Comparison of ENCODE assay signal across 8 cellular contexts in genomic region chr11:803770-804598, GRCh38. TPM values are rescaled to one million over a fixed set of nuclear protein-coding genes. Genes with fewer than 3 reads are reported as not detected.
A peak's percentile ranks its signal among the peaks of the same experiment; 100 is the strongest.
DNase-seq lines count a peak whose midpoint lies in the region; ATAC-seq, FAIRE-seq and TF ChIP-seq lines count a peak whose summit lies in the region.

No MANE protein-coding gene starts in this region.

- ATAC-seq in Right ventricle myocardium superior (ENCODE audit: poor library complexity) (no peak), WTC11 (no peak), GM19463 (IDR thresholded peaks at IDR 0.05; ENCODE audit: unreplicated experiment) (no peak), GM18517 (IDR thresholded peaks at IDR 0.05; ENCODE audit: unreplicated experiment) (no peak)

- peaks cover 36% of the 10 kb centered on the region for H3K36me3 ChIP-seq in left ventricle myocardium inferior
- H3K36me3 ChIP-seq in kidney epithelial cell (ENCODE audit: control insufficient read depth, insufficient read depth, low read length): no peaks in the 10 kb centered on the region

- H3K27ac Mint-ChIP-seq in WTC11: no peak overlapping the region

- no peaks in the 10 kb centered on the region for H3K9me3 ChIP-seq in left ventricle myocardium inferior (replicated peaks)

- peak overlapping the region; percentile 73 for H3K4me3 Mint-ChIP-seq in WTC11

- intact Hi-C loops in left ventricle myocardium inferior (cut with micrococcal nuclease): no loop called here
- intact Hi-C loops in Right ventricle myocardium superior (cut with DNase I): no loop called here

- H3K4me1 ChIP-seq in left ventricle myocardium inferior: peaks cover 48% of the 10 kb centered on the region

- DNase-seq in left ventricle myocardium inferior (no peak), Right ventricle myocardium superior (no peak), WTC11 (ENCODE audit: low spot score) (no peak), kidney epithelial cell (ENCODE audit: low read depth) (no peak), urothelium cell line (ENCODE audit: low spot score) (peak; percentile 11), activated gamma-delta T cell treated with Interleukin-2 at 50 U/mL for 16 hours (no peak)

- H3K27me3 ChIP-seq in left ventricle myocardium inferior (ENCODE audit: low read depth): no peaks in the 10 kb centered on the region
- no peaks in the 10 kb centered on the region for H3K27me3 ChIP-seq in kidney epithelial cell (ENCODE audit: control insufficient read depth, insufficient read depth, low read length)

- peaks cover 21% of the 10 kb centered on the region for H3K4me1 Mint-ChIP-seq in WTC11

- TF ChIP-seq CTCF in left ventricle myocardium inferior (IDR thresholded peaks at IDR 0.05; ENCODE audit: borderline replicate concordance): no peak
- no peak for TF ChIP-seq CTCF in WTC11 (IDR thresholded peaks at IDR 0.05)
- TF ChIP-seq CTCF in kidney epithelial cell (IDR thresholded peaks at IDR 0.05; ENCODE audit: insufficient read depth, low read length, poor library complexity, severe bottlenecking): no peak

- H3K27me3 Mint-ChIP-seq in WTC11 (ENCODE audit: low read depth): no peaks in the 10 kb centered on the region

- H3K27ac ChIP-seq in left ventricle myocardium inferior (replicated peaks): peak overlapping the region; percentile 97

- POLR2A ChIA-PET in WTC11 (lab: Charles Lee): interaction anchor here (0.9 to 1.4 kb wide), 5 partner anchors 13 to 33 kb away, joined by 3 to 4 read pairs (median 3); no protein-coding TSS in a partner anchor

- H3K36me3 Mint-ChIP-seq in WTC11: no peaks in the 10 kb centered on the region

- FAIRE-seq in urothelium cell line (lab: Jason Lieb, UNC): no peak

- CTCF ChIA-PET in WTC11 (lab: Charles Lee): interaction anchor here (0.8 to 1.3 kb wide), 4 partner anchors 9 to 94 kb away, joined by 3 to 5 read pairs (median 3); no protein-coding TSS in a partner anchor

- H3K9me3 Mint-ChIP-seq in WTC11: no peaks in the 10 kb centered on the region

- H3K4me3 ChIP-seq in left ventricle myocardium inferior (peak overlapping the region; percentile 77), kidney epithelial cell (ENCODE audit: low read depth, low read length) (peak overlapping the region; percentile 43)

TF ChIP-seq in WTC11, 78 proteins besides CTCF, POLR2A, EP300 and RAD21:
- no peak for TF ChIP-seq MXD4 (CRISPR knock-in tag; IDR thresholded peaks at IDR 0.05; ENCODE audit: borderline replicate concordance)
- TF ChIP-seq FOXP1 (CRISPR knock-in tag; IDR thresholded peaks at IDR 0.05; ENCODE audit: borderline replicate concordance): peak; percentile 31; the same call in 1 of the 2 replicates

RNA-seq across cellular contexts. Expression of gene PIDD1, which starts 1.0 kb away (rescaled TPM):
- total RNA-seq in left ventricle myocardium inferior (7.1 TPM), Right ventricle myocardium superior (7.3 TPM), WTC11 (2021) (54.9 to 59.4 TPM (median 56.8 TPM) in 3 replicates), kidney epithelial cell (31.1 and 36.2 TPM in 2 replicates)

RNA-seq across cellular contexts. Expression of gene RPLP2, which starts 5.8 kb away (rescaled TPM):
- total RNA-seq in left ventricle myocardium inferior (871 TPM), Right ventricle myocardium superior (982 TPM), WTC11 (2021) (2,582 to 2,814 TPM (median 2,761 TPM) in 3 replicates), kidney epithelial cell (708 and 1,183 TPM in 2 replicates)

RNA-seq across cellular contexts. Expression of gene SLC25A22, which starts 5.9 kb away (rescaled TPM):
- total RNA-seq in left ventricle myocardium inferior (3.9 TPM), Right ventricle myocardium superior (3.4 TPM), WTC11 (2021) (35.0 to 44.8 TPM (median 36.7 TPM) in 3 replicates), kidney epithelial cell (17.1 and 19.8 TPM in 2 replicates)

RNA-seq across cellular contexts. Expression of gene CEND1, which starts 14.1 kb away (rescaled TPM):
- total RNA-seq in left ventricle myocardium inferior: not detected
- 0.19 TPM for total RNA-seq in Right ventricle myocardium superior
- 2.0 to 3.1 TPM (median 2.7 TPM) in 3 replicates for total RNA-seq in WTC11 (2021)
- total RNA-seq in kidney epithelial cell: 0.25 TPM in 1 of 2 replicates, not detected in the other

RNA-seq across cellular contexts. Expression of gene PNPLA2, which starts 14.7 kb away (rescaled TPM):
- total RNA-seq in left ventricle myocardium inferior (300 TPM), Right ventricle myocardium superior (346 TPM), WTC11 (2021) (66.5 to 83.4 TPM (median 81.9 TPM) in 3 replicates), kidney epithelial cell (27.5 and 46.0 TPM in 2 replicates)
